In genomic region chr19:33902395-33902794, GRCh38 we compare ENCODE assay signal across 23 cellular contexts.
"Had no signal": no experiment of that assay in that cellular context is flagged by ENCODE, and none has a peak within 500 bp of the region (broad histone marks: within the 10 kb centered on the region; RNA-seq: fewer than 3 reads in every experiment).

No MANE protein-coding gene starts in this region.

- H3K4me3 Mint-ChIP-seq: dendritic cell treated with granulocyte-macrophage colony-stimulating factor and Interleukin-4, amounts not matched to agents 40 ng/mL and 50 ng/mL, for 4 days; mesothelial cell of epicardium; naive B cell; naive thymus-derived CD8-positive, alpha-beta T cell had no signal

- FAIRE-seq: islet of Langerhans, keratinocyte had no signal

- ATAC-seq: esophagus mucosa; gastrocnemius medialis; heart right ventricle; left cardiac atrium; left lung; left ventricle myocardium superior; lower lobe of right lung; naive thymus-derived CD8-positive, alpha-beta T cell had no signal

- H3K36me3 Mint-ChIP-seq: mesothelial cell of epicardium had no signal

- H3K27ac Mint-ChIP-seq: dendritic cell treated with granulocyte-macrophage colony-stimulating factor and Interleukin-4, amounts not matched to agents 40 ng/mL and 50 ng/mL, for 4 days; mesothelial cell of epicardium; naive B cell; naive thymus-derived CD8-positive, alpha-beta T cell had no signal

- DNase-seq: cortex of kidney; effector memory CD4-positive, alpha-beta T cell; erythroblast; esophagus squamous epithelium; foreskin fibroblast; foreskin melanocyte; gastrocnemius medialis; glutamatergic neuron; head of caudate nucleus; heart right ventricle; hippocampal formation; left cardiac atrium; left lung; left ventricle myocardium superior; lower lobe of right lung; mesenchymal stem cell; naive B cell; naive thymus-derived CD8-positive, alpha-beta T cell had no signal
